In the genomic region with DNA sequence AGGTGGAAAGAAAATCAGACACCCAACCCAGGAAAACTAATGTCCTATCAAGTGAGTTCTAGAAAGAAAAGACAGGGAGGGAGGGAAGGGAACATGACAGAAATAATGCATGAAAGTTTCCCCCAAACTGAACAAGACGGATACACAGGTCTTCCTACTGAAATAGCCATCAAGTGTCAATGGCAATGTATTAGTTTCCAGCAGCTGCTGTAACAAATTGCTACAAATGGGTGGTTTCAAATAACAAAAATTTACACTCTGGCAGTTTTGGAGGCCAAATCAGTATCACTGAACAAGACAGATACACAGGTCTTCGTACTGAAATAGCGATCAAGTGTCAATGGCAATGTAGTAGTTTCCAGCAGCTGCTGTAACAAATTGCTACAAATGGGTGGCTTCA, we compare ENCODE assay signal across 6 cellular contexts.
"Had no signal": no experiment of that assay in that cellular context is flagged by ENCODE, and none has a peak within 500 bp of the region (broad histone marks: within the 10 kb centered on the region; RNA-seq: fewer than 3 reads in every experiment).

No MANE protein-coding gene starts in this region.

- H3K27ac ChIP-seq: HL-60, KMS-11 had no signal

- DNase-seq: IMR-90, Karpas-422, KBM-7, KG1 had no signal

- H3K4me2 ChIP-seq: KMS-11 had no signal

- H3K9ac ChIP-seq: KMS-11 had no signal
